In genomic region chr16:21501223-21501868, GRCh38 we compare ENCODE assay signal across 8 cellular contexts.
A peak's percentile ranks its signal among the peaks of the same experiment; 100 is the strongest.
DNase-seq lines count a peak whose midpoint lies in the region; ATAC-seq and TF ChIP-seq lines count a peak whose summit lies in the region.
"Not testable (repeated sequence)": the region's sequence is repeated elsewhere in the genome, so short reads cannot be mapped to it uniquely, and the experiment has no call there.

No MANE protein-coding gene starts in this region.

- H3K27me3 Mint-ChIP-seq in stimulated activated naive CD8-positive, alpha-beta T cell treated with anti-CD3 and anti-CD28 coated beads, Interleukin-15, amount 100 ng/mL, for 72 hours, result not testable (repeated sequence)

- H3K4me1 Mint-ChIP-seq in stimulated activated naive CD8-positive, alpha-beta T cell treated with anti-CD3 and anti-CD28 coated beads, Interleukin-15, amount 100 ng/mL, for 72 hours, result peaks cover 28% of the 10 kb centered on the region

- H3K9ac ChIP-seq in Karpas-422 (ENCODE audit: low read length), result peak overlapping the region; percentile 98

- H3K4me3 Mint-ChIP-seq in stimulated activated naive CD8-positive, alpha-beta T cell treated with anti-CD3 and anti-CD28 coated beads, Interleukin-15, amount 100 ng/mL, for 72 hours, result peak overlapping the region; percentile 83 to 95

- not testable (repeated sequence) for TF ChIP-seq CTCF in neutrophil (IDR thresholded peaks at IDR 0.05)

- peak overlapping the region; percentile 91 for H3K4me2 ChIP-seq in Karpas-422 (ENCODE audit: low read depth, low read length, poor library complexity, severe bottlenecking)

- H3K4me3 ChIP-seq in GM08714 (ENCODE audit: low read length) (peak overlapping the region; percentile 73; the same call in 1 of the 2 replicates), Karpas-422 (ENCODE audit: low read length) (peak overlapping the region; percentile 94), neutrophil (ENCODE audit: low read depth in 1 of 2, low read length in 1 of 2) (peak overlapping the region; percentile 75 to 78)

- H3K36me3 ChIP-seq in Karpas-422 (ENCODE audit: insufficient read depth, low read length); neutrophil: not testable (repeated sequence)

- H2AFZ ChIP-seq in Karpas-422 (ENCODE audit: low read length), result not testable (repeated sequence)

- H4K20me1 ChIP-seq in Karpas-422 (ENCODE audit: insufficient read depth, low read depth, low read length), result peaks cover 28% of the 10 kb centered on the region

- not testable (repeated sequence) for H3K9me3 ChIP-seq in Karpas-422 (ENCODE audit: low read length); neutrophil

- peaks cover 44% of the 10 kb centered on the region for H3K79me2 ChIP-seq in Karpas-422 (ENCODE audit: low read length)

- H3K9me2 ChIP-seq in Karpas-422 (replicated peaks; ENCODE audit: insufficient read depth, low read length), result not testable (repeated sequence)

- ATAC-seq in HG02571 (IDR thresholded peaks at IDR 0.05; ENCODE audit: unreplicated experiment) (peak; percentile 47), Right ventricle myocardium superior (ENCODE audit: poor library complexity) (peak; percentile 82)
- peak; percentile 73 for ATAC-seq in stimulated activated naive CD8-positive, alpha-beta T cell treated with anti-CD3 and anti-CD28 coated beads, Interleukin-15, amount 100 ng/mL, for 72 hours

- H3K4me1 ChIP-seq in Karpas-422 (ENCODE audit: low read length), result peaks cover 16% of the 10 kb centered on the region
- H3K4me1 ChIP-seq in neutrophil (ENCODE audit: control insufficient read depth in 1 of 2, insufficient read depth in 1 of 2, low read depth in 1 of 2, low read length in 1 of 2), result not testable (repeated sequence)

- not testable (repeated sequence) for H3K27me3 ChIP-seq in Karpas-422 (ENCODE audit: low read length); neutrophil

- not testable (repeated sequence) for H3K9me3 Mint-ChIP-seq in stimulated activated naive CD8-positive, alpha-beta T cell treated with anti-CD3 and anti-CD28 coated beads, Interleukin-15, amount 100 ng/mL, for 72 hours

- DNase-seq in Karpas-422 (peak; percentile 78), T1000 (lab: John Stamatoyannopoulos, UW) (peak; percentile 54), Right ventricle myocardium superior (peak; percentile 77)
- DNase-seq in stimulated activated naive CD8-positive, alpha-beta T cell treated with anti-CD3 and anti-CD28 coated beads, Interleukin-15, amount 100 ng/mL, for 72 hours, result peak; percentile 80 to 83

- 0 to 1% (median 0%) methylated on average over 25 to 42 of the region's 51 CpGs for WGBS in adipose tissue, 3 donors

- H3K27ac Mint-ChIP-seq in stimulated activated naive CD8-positive, alpha-beta T cell treated with anti-CD3 and anti-CD28 coated beads, Interleukin-15, amount 100 ng/mL, for 72 hours, result peak overlapping the region; percentile 91 to 99

- intact Hi-C loops in Right ventricle myocardium superior (cut with DNase I), result not testable (repeated sequence)

- H3K27ac ChIP-seq in Karpas-422 (ENCODE audit: low read length) (peak overlapping the region; percentile 92), adipose tissue (ENCODE audit: low read depth, low read length) (peak overlapping the region; percentile 71), neutrophil (peak overlapping the region; percentile 93)

Comparison
In these comparisons a context has a peak if more than half of its experiments do, and no peak if none do; other contexts are left out.
1. Peak in every context shown above with its lines: DNase-seq, ATAC-seq, H3K4me3 ChIP-seq and H3K27ac ChIP-seq.